ENCODE assay signal across 8 cellular contexts in genomic region chr10:82020999-82021398, GRCh38.
"Had no signal": no experiment of that assay in that cellular context is flagged by ENCODE, and none has a peak within 500 bp of the region (broad histone marks: within the 10 kb centered on the region; RNA-seq: fewer than 3 reads in every experiment).

No MANE protein-coding gene starts in this region.

- ATAC-seq: HCT116 had no signal

- DNase-seq: GM23248, GOT3, H7, HFFc6, Karpas-422, KBM-7 had no signal

- H3K27ac Mint-ChIP-seq: HFFc6, IgD-negative memory B cell had no signal

- H3K4me3 Mint-ChIP-seq: HFFc6, IgD-negative memory B cell had no signal

- H3K36me3 Mint-ChIP-seq: IgD-negative memory B cell had no signal

- H3K27me3 Mint-ChIP-seq: IgD-negative memory B cell had no signal
